8 cellular contexts compared by ENCODE assay signal in the genomic region with DNA sequence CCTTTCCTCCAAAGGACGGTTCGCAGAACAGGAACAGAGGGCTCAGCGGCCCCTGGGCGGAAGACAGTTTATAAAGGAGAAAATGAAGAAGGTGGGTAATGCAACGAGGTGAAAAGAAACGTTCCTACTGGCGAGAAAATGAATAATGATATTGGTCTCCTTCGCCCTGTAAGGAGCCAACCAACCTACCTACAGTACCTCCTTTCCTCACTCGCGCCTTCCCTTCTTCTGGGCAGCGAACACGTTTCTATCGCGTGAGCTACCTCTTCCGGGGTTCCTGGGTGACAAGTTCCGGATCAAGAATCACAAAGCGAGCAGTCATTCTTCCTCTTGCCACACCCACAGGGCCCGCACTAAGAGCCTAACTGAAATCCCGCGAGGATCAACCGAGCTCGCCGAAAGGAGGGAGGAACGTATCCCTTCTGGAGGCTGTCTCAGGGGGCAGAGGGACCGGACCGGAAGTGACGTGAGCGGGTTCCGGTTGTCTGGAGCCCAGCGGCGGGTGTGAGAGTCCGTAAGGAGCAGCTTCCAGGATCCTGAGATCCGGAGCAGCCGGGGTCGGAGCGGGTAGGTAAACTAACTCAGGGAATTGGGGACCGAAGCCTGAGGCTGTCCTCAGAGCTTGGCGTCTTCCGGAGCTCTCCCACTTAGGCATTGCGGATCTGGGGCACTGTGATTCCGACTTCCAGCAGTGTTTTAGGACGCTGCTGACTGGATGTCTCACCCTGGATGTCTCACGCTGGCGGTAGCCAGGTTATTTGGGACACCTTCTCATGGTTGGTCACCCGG. TPM values are rescaled to one million over a fixed set of nuclear protein-coding genes. Genes with fewer than 3 reads are reported as not detected.
DNase-seq lines count a peak whose midpoint lies in the region; ATAC-seq and TF ChIP-seq lines count a peak whose summit lies in the region.

Gene PTRH2, minus strand, starts transcription at position 249 of the 789 bp plus-strand sequence. CDS start 9,452 bp downstream, outside the sequence.
Gene VMP1, plus strand, starts transcription at position 473 of the 789 bp plus-strand sequence. CDS start 23,793 bp downstream, outside the sequence.

- peaks cover 5% of the 10 kb centered on the region for H3K36me3 ChIP-seq in osteoblast (ENCODE audit: insufficient read depth, low read length)
- no peaks in the 10 kb centered on the region for H3K36me3 ChIP-seq in thoracic aorta

- H3K27ac ChIP-seq in osteoblast (ENCODE audit: low read depth, low read length) = peak within 1 kb of the TSS; percentile 95
- peak within 1 kb of the TSS; percentile 93 for H3K27ac ChIP-seq in thoracic aorta

- H3K79me2 ChIP-seq in osteoblast (ENCODE audit: insufficient read depth, low read length) = peaks cover 95% of the 10 kb centered on the region

- H3K27me3 Mint-ChIP-seq in activated naive CD8-positive, alpha-beta T cell = no peaks in the 10 kb centered on the region

- peaks cover 21% of the 10 kb centered on the region for H3K4me1 ChIP-seq in osteoblast (ENCODE audit: insufficient read depth, low read length)
- H3K4me1 ChIP-seq in thoracic aorta (ENCODE audit: control insufficient read depth in 1 of 2, low read depth in 2 of 2) = peaks cover 12 to 30% of the 10 kb centered on the region in 2 donors

- POLR2A ChIA-PET in GM10248 (lab: Yijun Ruan, JAX) = interaction anchor here (0.5 to 1.1 kb wide), 6 partner anchors 88 to 662 kb away, joined by 3 to 9 read pairs (median 5); partner anchors contain the start of genes CLTC and SMG8

- ATAC-seq in HG02623 (IDR thresholded peaks at IDR 0.05; ENCODE audit: unreplicated experiment) (peak; percentile 93), thoracic aorta (ENCODE audit: insufficient number of reproducible peaks, low FRiP score, low read depth) (peak; percentile 100)

- peak within 1 kb of the TSS; percentile 100 for H3K4me3 Mint-ChIP-seq in activated naive CD8-positive, alpha-beta T cell

- H3K36me3 Mint-ChIP-seq in activated naive CD8-positive, alpha-beta T cell = peaks cover 9% of the 10 kb centered on the region

- TF ChIP-seq CTCF in GM10248 (IDR thresholded peaks at IDR 0.05; ENCODE audit: control extremely low read depth, extremely low read depth, low read depth, missing control alignments) (no peak), osteoblast (IDR thresholded peaks at IDR 0.05; ENCODE audit: extremely low read depth, low read depth, low read length) (no peak), thoracic aorta (IDR thresholded peaks at IDR 0.05) (no peak)

- H3K4me3 ChIP-seq in osteoblast (ENCODE audit: insufficient read depth, low read length) (peak within 1 kb of the TSS; percentile 84), thoracic aorta (peak within 1 kb of the TSS; percentile 88)

- peak within 1 kb of the TSS; percentile 58 for H2AFZ ChIP-seq in osteoblast (ENCODE audit: low read length)

- CTCF ChIA-PET in GM10248 (lab: Yijun Ruan, JAX) = interaction anchor here (1.2 to 2.5 kb wide), 7 partner anchors 15 to 207 kb away, joined by 3 to 11 read pairs (median 5); no protein-coding TSS in a partner anchor

- H3K9me3 ChIP-seq in osteoblast (ENCODE audit: low read depth, low read length) (no peaks in the 10 kb centered on the region), thoracic aorta (no peaks in the 10 kb centered on the region)

- DNase-seq in GM10248 (ENCODE audit: extremely low spot score) (peak; percentile 97), NCI-H1105 (lab: John Stamatoyannopoulos, UW) (peak; percentile 98), SKM-1 treated with dmso at 0.1 percent for 144 hours (lab: John Stamatoyannopoulos, UW; ENCODE audit: unreplicated experiment) (peak; percentile 99), glomerular visceral epithelial cell (ENCODE audit: extremely low spot score) (peak; percentile 100), osteoblast (ENCODE audit: insufficient read length, low spot score, missing footprints) (peak; percentile 94), thoracic aorta (ENCODE audit: low spot score) (peak; percentile 95)

- no peaks in the 10 kb centered on the region for H3K9me3 Mint-ChIP-seq in activated naive CD8-positive, alpha-beta T cell (ENCODE audit: low read depth)

- H3K4me1 Mint-ChIP-seq in activated naive CD8-positive, alpha-beta T cell (ENCODE audit: low read depth) = peaks cover 61% of the 10 kb centered on the region

- peak within 1 kb of the TSS; percentile 91 for H3K4me2 ChIP-seq in osteoblast (ENCODE audit: insufficient read depth, low read length)

- H3K27me3 ChIP-seq in osteoblast (ENCODE audit: insufficient read depth, low read length) (no peaks in the 10 kb centered on the region), thoracic aorta (replicated peaks; ENCODE audit: insufficient read depth) (no peaks in the 10 kb centered on the region)

- H3K27ac Mint-ChIP-seq in activated naive CD8-positive, alpha-beta T cell = peak within 1 kb of the TSS; percentile 98

- peaks cover 38% of the 10 kb centered on the region for H4K20me1 ChIP-seq in osteoblast (ENCODE audit: insufficient read depth, low read length)

RNA-seq across cellular contexts. Expression of gene PTRH2, which starts in this region (rescaled TPM):
- 8.0 and 14.7 TPM in 2 replicates for total RNA-seq in osteoblast
- total RNA-seq in thoracic aorta = 10 to 100 TPM in 1 of 2 donors, 1 to 10 TPM in 1; 8.9 to 30.0 TPM

RNA-seq across cellular contexts. Expression of gene VMP1, which starts in this region (rescaled TPM):
- total RNA-seq in osteoblast (415 and 445 TPM in 2 replicates), thoracic aorta (100 to 1,000 TPM; 183 to 728 TPM)

Comparison
In these comparisons a context has a peak if more than half of its experiments do, and no peak if none do; other contexts are left out.
1. Peak in every context shown above with its lines: DNase-seq, ATAC-seq, H3K4me3 ChIP-seq and H3K27ac ChIP-seq.